18 cellular contexts compared by ENCODE assay signal in the genomic region with DNA sequence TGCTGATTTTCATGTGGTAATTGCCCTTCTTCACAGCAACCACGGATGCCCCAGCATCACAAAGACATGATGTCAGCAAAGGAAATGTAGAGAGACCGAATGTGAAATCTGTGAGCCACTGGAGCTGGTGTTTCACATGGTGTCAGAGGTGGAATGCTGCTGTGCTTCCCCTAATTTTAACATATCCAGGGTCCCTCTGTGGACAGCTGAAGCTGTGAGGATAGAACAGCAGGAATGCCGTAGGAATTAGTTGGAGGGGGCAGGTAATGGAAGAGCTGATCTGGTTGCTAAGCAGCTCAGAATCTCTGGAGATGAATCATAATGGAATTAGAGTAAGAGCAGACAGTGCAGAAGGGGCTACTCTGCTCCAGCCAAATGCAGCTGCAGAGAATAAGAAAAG.
"Had no signal": no experiment of that assay in that cellular context is flagged by ENCODE, and none has a peak within 500 bp of the region (broad histone marks: within the 10 kb centered on the region; RNA-seq: fewer than 3 reads in every experiment).

No MANE protein-coding gene starts in this region.

- H3K36me3 ChIP-seq: ascending aorta had no signal

- DNase-seq: activated CD4-positive, alpha-beta T cell treated with anti-CD3 and anti-CD28 coated beads for 4 hours; activated CD8-positive, alpha-beta memory T cell treated with anti-CD3 and anti-CD28 coated beads, Interleukin-2, amount 50 U/mL, for 4 hours; activated CD8-positive, alpha-beta T cell treated with anti-CD3 and anti-CD28 coated beads for 36 hours; activated T-cell treated with anti-CD3 and anti-CD28 coated beads, Interleukin-2, amount 50 U/mL, for 72 hours; body of pancreas; MM.1S; NCI-H1105; NCI-H1436; NCI-H1694 treated with DMSO at 0.1 percent for 48 hours; NCI-H2081; NCI-H446 treated with DMSO at 0.1 percent for 48 hours; NCI-H524 treated with DMSO at 0.1 percent for 48 hours; NCI-H748 treated with DMSO at 0.1 percent for 48 hours; SIG-M5; SK-N-SH had no signal

- H3K4me1 ChIP-seq: ascending aorta, body of pancreas had no signal

- H3K9ac ChIP-seq: SK-N-SH had no signal

- H3K4me3 ChIP-seq: ascending aorta, body of pancreas, K562 had no signal

- H3K4me2 ChIP-seq: SK-N-SH had no signal

- FAIRE-seq: bronchial epithelial cell, K562 had no signal

- H3K27me3 ChIP-seq: ascending aorta, body of pancreas had no signal

- H3K9me3 ChIP-seq: ascending aorta, body of pancreas, SK-N-SH had no signal

- H3K27ac ChIP-seq: ascending aorta, body of pancreas had no signal
